ENCODE assay signal across 1 cellular context in the genomic region with DNA sequence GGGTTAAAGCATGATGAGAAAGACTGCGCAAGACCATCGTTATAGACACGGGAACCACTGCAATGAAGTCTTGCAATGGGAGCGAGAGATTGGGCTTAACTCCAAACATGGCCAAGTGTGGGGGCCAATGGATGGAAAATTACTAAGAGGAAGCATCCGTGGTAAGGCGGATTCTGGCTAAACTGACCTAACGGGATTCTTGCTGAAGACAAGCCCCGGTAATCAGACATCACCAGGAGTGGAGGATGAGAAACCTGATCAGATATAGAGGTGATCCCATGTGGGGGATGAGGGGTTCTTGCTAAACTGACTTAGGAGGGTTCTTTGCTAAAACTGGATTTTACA.
TF ChIP-seq lines count a peak whose summit lies in the region.

No MANE protein-coding gene starts in this region.

TF ChIP-seq in K562, 482 proteins besides CTCF, POLR2A, EP300 and RAD21:
- TF ChIP-seq HNRNPL (IDR thresholded peaks at IDR 0.05; ENCODE audit: low read depth, low read length) (no peak), BMI1 (IDR thresholded peaks at IDR 0.05; ENCODE audit: low read length) (no peak), YBX1 (IDR thresholded peaks at IDR 0.05) (no peak), NONO (IDR thresholded peaks at IDR 0.05; ENCODE audit: low read depth in 2 of 2, low read length in 1 of 2) (no peak), CHCHD3 (CRISPR knock-in tag; IDR thresholded peaks at IDR 0.05) (no peak), ZBTB7A (IDR thresholded peaks at IDR 0.05; ENCODE audit: borderline replicate concordance, control insufficient read depth, low read depth, low read length) (no peak), ZNF197 (CRISPR knock-in tag; IDR thresholded peaks at IDR 0.05; ENCODE audit: low read depth) (no peak), JUNB (CRISPR knock-in tag; conservative IDR thresholded peaks at IDR 0.05) (no peak)
- TF ChIP-seq, protein P1, sequence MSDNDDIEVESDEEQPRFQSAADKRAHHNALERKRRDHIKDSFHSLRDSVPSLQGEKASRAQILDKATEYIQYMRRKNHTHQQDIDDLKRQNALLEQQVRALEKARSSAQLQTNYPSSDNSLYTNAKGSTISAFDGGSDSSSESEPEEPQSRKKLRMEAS (CRISPR knock-in tag; IDR thresholded peaks at IDR 0.05): no peak
- TF ChIP-seq, protein P2, sequence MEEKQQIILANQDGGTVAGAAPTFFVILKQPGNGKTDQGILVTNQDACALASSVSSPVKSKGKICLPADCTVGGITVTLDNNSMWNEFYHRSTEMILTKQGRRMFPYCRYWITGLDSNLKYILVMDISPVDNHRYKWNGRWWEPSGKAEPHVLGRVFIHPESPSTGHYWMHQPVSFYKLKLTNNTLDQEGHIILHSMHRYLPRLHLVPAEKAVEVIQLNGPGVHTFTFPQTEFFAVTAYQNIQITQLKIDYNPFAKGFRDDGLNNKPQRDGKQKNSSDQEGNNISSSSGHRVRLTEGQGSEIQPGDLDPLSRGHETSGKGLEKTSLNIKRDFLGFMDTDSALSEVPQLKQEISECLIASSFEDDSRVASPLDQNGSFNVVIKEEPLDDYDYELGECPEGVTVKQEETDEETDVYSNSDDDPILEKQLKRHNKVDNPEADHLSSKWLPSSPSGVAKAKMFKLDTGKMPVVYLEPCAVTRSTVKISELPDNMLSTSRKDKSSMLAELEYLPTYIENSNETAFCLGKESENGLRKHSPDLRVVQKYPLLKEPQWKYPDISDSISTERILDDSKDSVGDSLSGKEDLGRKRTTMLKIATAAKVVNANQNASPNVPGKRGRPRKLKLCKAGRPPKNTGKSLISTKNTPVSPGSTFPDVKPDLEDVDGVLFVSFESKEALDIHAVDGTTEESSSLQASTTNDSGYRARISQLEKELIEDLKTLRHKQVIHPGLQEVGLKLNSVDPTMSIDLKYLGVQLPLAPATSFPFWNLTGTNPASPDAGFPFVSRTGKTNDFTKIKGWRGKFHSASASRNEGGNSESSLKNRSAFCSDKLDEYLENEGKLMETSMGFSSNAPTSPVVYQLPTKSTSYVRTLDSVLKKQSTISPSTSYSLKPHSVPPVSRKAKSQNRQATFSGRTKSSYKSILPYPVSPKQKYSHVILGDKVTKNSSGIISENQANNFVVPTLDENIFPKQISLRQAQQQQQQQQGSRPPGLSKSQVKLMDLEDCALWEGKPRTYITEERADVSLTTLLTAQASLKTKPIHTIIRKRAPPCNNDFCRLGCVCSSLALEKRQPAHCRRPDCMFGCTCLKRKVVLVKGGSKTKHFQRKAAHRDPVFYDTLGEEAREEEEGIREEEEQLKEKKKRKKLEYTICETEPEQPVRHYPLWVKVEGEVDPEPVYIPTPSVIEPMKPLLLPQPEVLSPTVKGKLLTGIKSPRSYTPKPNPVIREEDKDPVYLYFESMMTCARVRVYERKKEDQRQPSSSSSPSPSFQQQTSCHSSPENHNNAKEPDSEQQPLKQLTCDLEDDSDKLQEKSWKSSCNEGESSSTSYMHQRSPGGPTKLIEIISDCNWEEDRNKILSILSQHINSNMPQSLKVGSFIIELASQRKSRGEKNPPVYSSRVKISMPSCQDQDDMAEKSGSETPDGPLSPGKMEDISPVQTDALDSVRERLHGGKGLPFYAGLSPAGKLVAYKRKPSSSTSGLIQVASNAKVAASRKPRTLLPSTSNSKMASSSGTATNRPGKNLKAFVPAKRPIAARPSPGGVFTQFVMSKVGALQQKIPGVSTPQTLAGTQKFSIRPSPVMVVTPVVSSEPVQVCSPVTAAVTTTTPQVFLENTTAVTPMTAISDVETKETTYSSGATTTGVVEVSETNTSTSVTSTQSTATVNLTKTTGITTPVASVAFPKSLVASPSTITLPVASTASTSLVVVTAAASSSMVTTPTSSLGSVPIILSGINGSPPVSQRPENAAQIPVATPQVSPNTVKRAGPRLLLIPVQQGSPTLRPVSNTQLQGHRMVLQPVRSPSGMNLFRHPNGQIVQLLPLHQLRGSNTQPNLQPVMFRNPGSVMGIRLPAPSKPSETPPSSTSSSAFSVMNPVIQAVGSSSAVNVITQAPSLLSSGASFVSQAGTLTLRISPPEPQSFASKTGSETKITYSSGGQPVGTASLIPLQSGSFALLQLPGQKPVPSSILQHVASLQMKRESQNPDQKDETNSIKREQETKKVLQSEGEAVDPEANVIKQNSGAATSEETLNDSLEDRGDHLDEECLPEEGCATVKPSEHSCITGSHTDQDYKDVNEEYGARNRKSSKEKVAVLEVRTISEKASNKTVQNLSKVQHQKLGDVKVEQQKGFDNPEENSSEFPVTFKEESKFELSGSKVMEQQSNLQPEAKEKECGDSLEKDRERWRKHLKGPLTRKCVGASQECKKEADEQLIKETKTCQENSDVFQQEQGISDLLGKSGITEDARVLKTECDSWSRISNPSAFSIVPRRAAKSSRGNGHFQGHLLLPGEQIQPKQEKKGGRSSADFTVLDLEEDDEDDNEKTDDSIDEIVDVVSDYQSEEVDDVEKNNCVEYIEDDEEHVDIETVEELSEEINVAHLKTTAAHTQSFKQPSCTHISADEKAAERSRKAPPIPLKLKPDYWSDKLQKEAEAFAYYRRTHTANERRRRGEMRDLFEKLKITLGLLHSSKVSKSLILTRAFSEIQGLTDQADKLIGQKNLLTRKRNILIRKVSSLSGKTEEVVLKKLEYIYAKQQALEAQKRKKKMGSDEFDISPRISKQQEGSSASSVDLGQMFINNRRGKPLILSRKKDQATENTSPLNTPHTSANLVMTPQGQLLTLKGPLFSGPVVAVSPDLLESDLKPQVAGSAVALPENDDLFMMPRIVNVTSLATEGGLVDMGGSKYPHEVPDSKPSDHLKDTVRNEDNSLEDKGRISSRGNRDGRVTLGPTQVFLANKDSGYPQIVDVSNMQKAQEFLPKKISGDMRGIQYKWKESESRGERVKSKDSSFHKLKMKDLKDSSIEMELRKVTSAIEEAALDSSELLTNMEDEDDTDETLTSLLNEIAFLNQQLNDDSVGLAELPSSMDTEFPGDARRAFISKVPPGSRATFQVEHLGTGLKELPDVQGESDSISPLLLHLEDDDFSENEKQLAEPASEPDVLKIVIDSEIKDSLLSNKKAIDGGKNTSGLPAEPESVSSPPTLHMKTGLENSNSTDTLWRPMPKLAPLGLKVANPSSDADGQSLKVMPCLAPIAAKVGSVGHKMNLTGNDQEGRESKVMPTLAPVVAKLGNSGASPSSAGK (IDR thresholded peaks at IDR 0.05): no peak
- TF ChIP-seq, protein P3, sequence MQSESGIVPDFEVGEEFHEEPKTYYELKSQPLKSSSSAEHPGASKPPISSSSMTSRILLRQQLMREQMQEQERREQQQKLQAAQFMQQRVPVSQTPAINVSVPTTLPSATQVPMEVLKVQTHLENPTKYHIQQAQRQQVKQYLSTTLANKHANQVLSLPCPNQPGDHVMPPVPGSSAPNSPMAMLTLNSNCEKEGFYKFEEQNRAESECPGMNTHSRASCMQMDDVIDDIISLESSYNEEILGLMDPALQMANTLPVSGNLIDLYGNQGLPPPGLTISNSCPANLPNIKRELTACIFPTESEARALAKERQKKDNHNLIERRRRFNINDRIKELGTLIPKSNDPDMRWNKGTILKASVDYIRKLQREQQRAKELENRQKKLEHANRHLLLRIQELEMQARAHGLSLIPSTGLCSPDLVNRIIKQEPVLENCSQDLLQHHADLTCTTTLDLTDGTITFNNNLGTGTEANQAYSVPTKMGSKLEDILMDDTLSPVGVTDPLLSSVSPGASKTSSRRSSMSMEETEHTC (IDR thresholded peaks at IDR 0.05): no peak
- TF ChIP-seq, protein P4, sequence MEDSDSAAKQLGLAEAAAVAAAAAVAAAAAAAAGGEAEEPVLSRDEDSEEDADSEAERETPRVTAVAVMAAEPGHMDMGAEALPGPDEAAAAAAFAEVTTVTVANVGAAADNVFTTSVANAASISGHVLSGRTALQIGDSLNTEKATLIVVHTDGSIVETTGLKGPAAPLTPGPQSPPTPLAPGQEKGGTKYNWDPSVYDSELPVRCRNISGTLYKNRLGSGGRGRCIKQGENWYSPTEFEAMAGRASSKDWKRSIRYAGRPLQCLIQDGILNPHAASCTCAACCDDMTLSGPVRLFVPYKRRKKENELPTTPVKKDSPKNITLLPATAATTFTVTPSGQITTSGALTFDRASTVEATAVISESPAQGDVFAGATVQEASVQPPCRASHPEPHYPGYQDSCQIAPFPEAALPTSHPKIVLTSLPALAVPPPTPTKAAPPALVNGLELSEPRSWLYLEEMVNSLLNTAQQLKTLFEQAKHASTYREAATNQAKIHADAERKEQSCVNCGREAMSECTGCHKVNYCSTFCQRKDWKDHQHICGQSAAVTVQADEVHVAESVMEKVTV (CRISPR knock-in tag; IDR thresholded peaks at IDR 0.05): no peak
- TF ChIP-seq, protein P5, sequence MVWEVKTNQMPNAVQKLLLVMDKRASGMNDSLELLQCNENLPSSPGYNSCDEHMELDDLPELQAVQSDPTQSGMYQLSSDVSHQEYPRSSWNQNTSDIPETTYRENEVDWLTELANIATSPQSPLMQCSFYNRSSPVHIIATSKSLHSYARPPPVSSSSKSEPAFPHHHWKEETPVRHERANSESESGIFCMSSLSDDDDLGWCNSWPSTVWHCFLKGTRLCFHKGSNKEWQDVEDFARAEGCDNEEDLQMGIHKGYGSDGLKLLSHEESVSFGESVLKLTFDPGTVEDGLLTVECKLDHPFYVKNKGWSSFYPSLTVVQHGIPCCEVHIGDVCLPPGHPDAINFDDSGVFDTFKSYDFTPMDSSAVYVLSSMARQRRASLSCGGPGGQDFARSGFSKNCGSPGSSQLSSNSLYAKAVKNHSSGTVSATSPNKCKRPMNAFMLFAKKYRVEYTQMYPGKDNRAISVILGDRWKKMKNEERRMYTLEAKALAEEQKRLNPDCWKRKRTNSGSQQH (CRISPR knock-in tag; IDR thresholded peaks at IDR 0.05): no peak
- TF ChIP-seq, protein P6, sequence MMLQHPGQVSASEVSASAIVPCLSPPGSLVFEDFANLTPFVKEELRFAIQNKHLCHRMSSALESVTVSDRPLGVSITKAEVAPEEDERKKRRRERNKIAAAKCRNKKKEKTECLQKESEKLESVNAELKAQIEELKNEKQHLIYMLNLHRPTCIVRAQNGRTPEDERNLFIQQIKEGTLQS (IDR thresholded peaks at IDR 0.05): no peak
- TF ChIP-seq, protein P6 (CRISPR knock-in tag; conservative IDR thresholded peaks at IDR 0.05): no peak
TF ChIP-seq in K562: peak in this region for 0.
